17 cellular contexts compared by ENCODE assay signal in genomic region chr2:196290149-196290548, GRCh38.
DNase-seq lines count a peak whose midpoint lies in the region; ATAC-seq and TF ChIP-seq lines count a peak whose summit lies in the region.
"Had no signal": no experiment of that assay in that cellular context is flagged by ENCODE, and none has a peak within 500 bp of the region (broad histone marks: within the 10 kb centered on the region; RNA-seq: fewer than 3 reads in every experiment).

No MANE protein-coding gene starts in this region.

- no peak for DNase-seq in activated CD4-positive, CD25-positive, alpha-beta regulatory T cell treated with anti-CD3 and anti-CD28 coated beads, Interleukin-2, amount 50 U/mL, for 72 hours
- DNase-seq in left ventricle myocardium inferior (no peak), right atrium auricular region (ENCODE audit: low spot score) (no peak), epithelial cell of esophagus (ENCODE audit: low read depth) (peak; percentile 42), EL (no peak)
- no peak for DNase-seq in stimulated activated naive CD8-positive, alpha-beta T cell treated with anti-CD3 and anti-CD28 coated beads, Interleukin-15, amount 100 ng/mL, for 72 hours
- DNase-seq: 8988T, COR-L47, HCEC 1CT, MV-4-11, NCI-H1417 treated with DMSO at 0.1 percent for 48 hours, NCI-H2081, NCI-H524 treated with DMSO at 0.1 percent for 48 hours, OCI-M1 had no signal

- no peak overlapping the region for H3K4me3 Mint-ChIP-seq in stimulated activated naive CD8-positive, alpha-beta T cell treated with anti-CD3 and anti-CD28 coated beads, Interleukin-15, amount 100 ng/mL, for 72 hours

- no peaks in the 10 kb centered on the region for H3K9me3 Mint-ChIP-seq in stimulated activated naive CD8-positive, alpha-beta T cell treated with anti-CD3 and anti-CD28 coated beads, Interleukin-15, amount 100 ng/mL, for 72 hours

- H3K4me1 Mint-ChIP-seq in stimulated activated naive CD8-positive, alpha-beta T cell treated with anti-CD3 and anti-CD28 coated beads, Interleukin-15, amount 100 ng/mL, for 72 hours = peaks cover 75% of the 10 kb centered on the region

- H3K27me3 ChIP-seq in left ventricle myocardium inferior (ENCODE audit: low read depth) (no peaks in the 10 kb centered on the region), right atrium auricular region (no peaks in the 10 kb centered on the region)
- H3K27me3 ChIP-seq: BLaER1 treated with 17β-estradiol and CSF1 and Interleukin-3, amounts not matched to agents 10 nM and 100 nM had no signal

- H3K4me1 ChIP-seq in left ventricle myocardium inferior = peaks cover 79% of the 10 kb centered on the region
- H3K4me1 ChIP-seq in right atrium auricular region = peaks cover 0 to 25% of the 10 kb centered on the region in 2 donors

- peak; percentile 25 to 30 for ATAC-seq in activated CD4-positive, CD25-positive, alpha-beta regulatory T cell treated with anti-CD3 and anti-CD28 coated beads, Interleukin-2, amount 50 U/mL, for 24 hours
- peak; percentile 69 for ATAC-seq in stimulated activated naive CD8-positive, alpha-beta T cell treated with anti-CD3 and anti-CD28 coated beads, Interleukin-15, amount 100 ng/mL, for 72 hours
- ATAC-seq in HG02763 (IDR thresholded peaks at IDR 0.05; ENCODE audit: unreplicated experiment) = no peak

- no peak for TF ChIP-seq CTCF in left ventricle myocardium inferior (IDR thresholded peaks at IDR 0.05; ENCODE audit: borderline replicate concordance)
- TF ChIP-seq CTCF in right atrium auricular region (IDR thresholded peaks at IDR 0.05) = no peak
- TF ChIP-seq CTCF in epithelial cell of esophagus (IDR thresholded peaks at IDR 0.05; ENCODE audit: insufficient read depth, low read depth, low read length, missing control alignments) = no peak

- H3K27ac ChIP-seq in left ventricle myocardium inferior (replicated peaks) = peak overlapping the region; percentile 69
- no peak overlapping the region for H3K27ac ChIP-seq in right atrium auricular region
- H3K27ac ChIP-seq: BLaER1 treated with 17β-estradiol and CSF1 and Interleukin-3, amounts not matched to agents 10 nM and 100 nM had no signal

- no peaks in the 10 kb centered on the region for H3K9me3 ChIP-seq in left ventricle myocardium inferior (replicated peaks)
- H3K9me3 ChIP-seq in right atrium auricular region = no peaks in the 10 kb centered on the region
- H3K9me3 ChIP-seq: BLaER1 treated with 17β-estradiol and CSF1 and Interleukin-3, amounts not matched to agents 10 nM and 100 nM had no signal

- intact Hi-C loops in left ventricle myocardium inferior (cut with micrococcal nuclease) = no loop called here

- H3K27ac Mint-ChIP-seq in stimulated activated naive CD8-positive, alpha-beta T cell treated with anti-CD3 and anti-CD28 coated beads, Interleukin-15, amount 100 ng/mL, for 72 hours = peak overlapping the region in 1 of 2 donors; percentile 79

- H3K36me3 ChIP-seq in left ventricle myocardium inferior (peaks cover 4% of the 10 kb centered on the region), right atrium auricular region (no peaks in the 10 kb centered on the region)
- H3K36me3 ChIP-seq: BLaER1 treated with 17β-estradiol and CSF1 and Interleukin-3, amounts not matched to agents 10 nM and 100 nM had no signal

- H3K27me3 Mint-ChIP-seq in stimulated activated naive CD8-positive, alpha-beta T cell treated with anti-CD3 and anti-CD28 coated beads, Interleukin-15, amount 100 ng/mL, for 72 hours = peaks cover 8% of the 10 kb centered on the region

- no peak overlapping the region for H3K4me3 ChIP-seq in left ventricle myocardium inferior
- H3K4me3 ChIP-seq in right atrium auricular region = no peak overlapping the region
- H3K4me3 ChIP-seq in epithelial cell of esophagus (ENCODE audit: low read length) = no peak overlapping the region
- H3K4me3 ChIP-seq: BLaER1 treated with 17β-estradiol and CSF1 and Interleukin-3, amounts not matched to agents 10 nM and 100 nM had no signal
